In genomic region chr1:44029911-44030605, GRCh38 we compare ENCODE assay signal across 8 cellular contexts. TPM values are rescaled to one million over a fixed set of nuclear protein-coding genes. Genes with fewer than 3 reads are reported as not detected.
DNase-seq lines count a peak whose midpoint lies in the region; ATAC-seq and TF ChIP-seq lines count a peak whose summit lies in the region.

No MANE protein-coding gene starts in this region.

- H3K27ac ChIP-seq in right atrium auricular region, result peak overlapping the region; percentile 83 to 87
- peak overlapping the region; percentile 68 for H3K27ac ChIP-seq in urinary bladder (ENCODE audit: low read depth)

- H3K9me3 ChIP-seq in right atrium auricular region, result no peaks in the 10 kb centered on the region

- DNase-seq in GM13976 (ENCODE audit: low spot score), result peak; percentile 92
- DNase-seq in NCI-H1105 treated with DMSO at 0.1 percent for 48 hours (lab: John Stamatoyannopoulos, UW), result peak; percentile 68
- peak; percentile 63 to 88 (median 79) for DNase-seq in T-cell
- DNase-seq in amniotic epithelial cell (ENCODE audit: low read depth), result peak; percentile 87
- peak; percentile 91 for DNase-seq in right atrium auricular region (ENCODE audit: low spot score)
- peak; percentile 44 for DNase-seq in pulmonary artery endothelial cell (ENCODE audit: low read depth, low spot score)

- POLR2A ChIA-PET in T-cell (lab: Charles Lee), result no interaction called here

- H3K9me3 Mint-ChIP-seq in T-cell, result no peaks in the 10 kb centered on the region

- H3K4me3 Mint-ChIP-seq in T-cell, result peak overlapping the region; percentile 86 to 93 (median 90)

- TF ChIP-seq CTCF in GM13976 (IDR thresholded peaks at IDR 0.05; ENCODE audit: borderline replicate concordance, control extremely low read depth, extremely low read depth, insufficient read depth, missing control alignments) (no peak), right atrium auricular region (IDR thresholded peaks at IDR 0.05) (no peak)

- CTCF ChIA-PET in T-cell (lab: Charles Lee), result interaction anchor here in 1 of 2 donors (1.0 to 1.2 kb wide), 2 partner anchors 84 to 380 kb away, joined by 3 to 4 read pairs; partner anchors contain the start of gene KDM4A

- in situ Hi-C loops in GM13976 (cut with MboI; ENCODE audit: low sequenced_read_pairs, unreplicated experiment), result no loop called here

- no peaks in the 10 kb centered on the region for H3K36me3 Mint-ChIP-seq in T-cell

- H3K27ac Mint-ChIP-seq in T-cell, result peak overlapping the region; percentile 92 to 96

- H3K4me1 Mint-ChIP-seq in T-cell, result peaks cover 18 to 28% (median 27%) of the 10 kb centered on the region in 3 donors

- ATAC-seq in HG02678 (IDR thresholded peaks at IDR 0.05; ENCODE audit: unreplicated experiment) (peak; percentile 85), T-cell (replicated peaks in 1 of 4) (peak; percentile 79 to 84 (median 82))

- no peaks in the 10 kb centered on the region for H3K27me3 ChIP-seq in right atrium auricular region

- H3K27me3 Mint-ChIP-seq in T-cell, result no peaks in the 10 kb centered on the region

- H3K36me3 ChIP-seq in right atrium auricular region (no peaks in the 10 kb centered on the region), urinary bladder (ENCODE audit: insufficient read depth) (no peaks in the 10 kb centered on the region)

- under 1% methylated on average over 75 of the region's 75 CpGs for WGBS in urinary bladder

- peaks cover 0 to 24% of the 10 kb centered on the region in 2 donors for H3K4me1 ChIP-seq in right atrium auricular region
- peaks cover 3% of the 10 kb centered on the region for H3K4me1 ChIP-seq in urinary bladder (ENCODE audit: insufficient read depth)

- H3K4me3 ChIP-seq in right atrium auricular region, result peak overlapping the region; percentile 53 to 83
- peak overlapping the region; percentile 72 for H3K4me3 ChIP-seq in urinary bladder (ENCODE audit: low read depth, low read length)

RNA-seq across cellular contexts. Expression of gene SLC6A9, which starts 1.2 kb away (rescaled TPM):
- 1 to 10 TPM in 4 of 5 donors, not detected in 1; 1.4 to 8.2 (median 6.3) TPM for total RNA-seq in T-cell
- 1 to 10 TPM; 1.0 to 1.6 TPM for total RNA-seq in right atrium auricular region
- 0.40 and 0.60 TPM in 2 replicates for total RNA-seq in pulmonary artery endothelial cell
- 6.1 TPM for total RNA-seq in urinary bladder
- 19.8 TPM for polyA plus RNA-seq in urinary bladder

RNA-seq across cellular contexts. Expression of gene CCDC24, which starts 38.7 kb away (rescaled TPM):
- total RNA-seq in T-cell (1 to 10 TPM in 3 of 5 donors, under 1 TPM in 2; 0.50 to 4.3 (median 1.7) TPM), right atrium auricular region (1 to 10 TPM; 1.6 to 2.0 TPM), pulmonary artery endothelial cell (2.1 and 2.8 TPM in 2 replicates), urinary bladder (2.8 TPM)
- 7.2 TPM for polyA plus RNA-seq in urinary bladder

RNA-seq across cellular contexts. Expression of gene B4GALT2, which starts 51.0 kb away (rescaled TPM):
- total RNA-seq in T-cell, result 1 to 10 TPM; 1.2 to 5.3 (median 3.1) TPM
- total RNA-seq in right atrium auricular region, result 10 to 100 TPM; 33.0 to 48.5 TPM
- total RNA-seq in pulmonary artery endothelial cell, result 75.5 and 100 TPM in 2 replicates
- total RNA-seq in urinary bladder, result 35.2 TPM
- 55.9 TPM for polyA plus RNA-seq in urinary bladder

RNA-seq across cellular contexts. Expression of gene ATP6V0B, which starts 55.3 kb away (rescaled TPM):
- 10 to 100 TPM; 57.5 to 88.6 (median 69.5) TPM for total RNA-seq in T-cell
- total RNA-seq in right atrium auricular region, result 100 to 1,000 TPM; 108 to 154 TPM
- 96.9 and 107 TPM in 2 replicates for total RNA-seq in pulmonary artery endothelial cell
- total RNA-seq in urinary bladder, result 44.4 TPM
- 120 TPM for polyA plus RNA-seq in urinary bladder

Comparison
In these comparisons a context has a peak if more than half of its experiments do, and no peak if none do; other contexts are left out.
1. Peak in every context shown above with its lines: DNase-seq, ATAC-seq, H3K4me3 ChIP-seq and H3K27ac ChIP-seq.